24 cellular contexts compared by ENCODE assay signal in the genomic region with DNA sequence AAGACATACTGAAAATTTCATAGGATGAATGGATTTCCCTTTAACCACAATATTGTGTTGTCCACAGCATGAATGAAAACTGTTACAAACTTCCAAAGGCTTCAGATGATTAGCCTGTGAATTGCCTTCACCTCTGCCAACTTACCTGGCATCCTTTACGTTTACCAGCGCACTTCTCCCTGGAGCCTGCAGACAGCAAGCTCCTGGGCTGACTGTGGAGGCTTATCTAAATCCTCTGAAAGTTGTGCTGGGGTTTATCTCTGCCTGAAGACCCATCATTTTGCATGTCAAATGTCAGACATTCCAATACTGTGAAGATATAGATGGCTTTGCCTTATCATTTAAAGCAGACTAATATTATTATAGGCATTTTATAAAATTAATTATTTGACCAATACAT.
"Had no signal": no experiment of that assay in that cellular context is flagged by ENCODE, and none has a peak within 500 bp of the region (broad histone marks: within the 10 kb centered on the region; RNA-seq: fewer than 3 reads in every experiment).

No MANE protein-coding gene starts in this region.

- H3K4me2 ChIP-seq: hepatocyte, smooth muscle cell had no signal

- H3K27me3 ChIP-seq: hepatocyte, right atrium auricular region, right lobe of liver, stomach, testis, thyroid gland, transverse colon, upper lobe of left lung, vagina had no signal

- H2AFZ ChIP-seq: hepatocyte, parathyroid adenoma had no signal

- H3K4me1 Mint-ChIP-seq: naive thymus-derived CD4-positive, alpha-beta T cell; stimulated activated naive B cell treated with anti-CD40 and anti-IgM and Interleukin-4, amounts not matched to agents 10 μg/mL and 1 μg/mL and 100 μg/mL, for 72 hours had no signal

- ATAC-seq: mucosa of descending colon; naive thymus-derived CD4-positive, alpha-beta T cell; natural killer cell treated with Interleukin-12 subunit alpha and Interleukin-12 subunit beta and Interleukin-15 and Interleukin-18, amount 100 ng/mL, for 72 hours; psoas muscle; right lobe of liver; stimulated activated naive B cell treated with anti-CD40 and anti-IgM and Interleukin-4, amounts not matched to agents 10 μg/mL and 1 μg/mL and 100 μg/mL, for 72 hours; stimulated activated naive CD8-positive, alpha-beta T cell treated with anti-CD3 and anti-CD28 coated beads, Interleukin-15, Interleukin-2, amounts not matched to agents 100 U/mL and 50 U/mL, for 24 hours had no signal

- H3K79me2 ChIP-seq: hepatocyte, parathyroid adenoma had no signal

- H3K4me3 Mint-ChIP-seq: naive thymus-derived CD4-positive, alpha-beta T cell; natural killer cell treated with Interleukin-12 subunit alpha and Interleukin-12 subunit beta and Interleukin-15 and Interleukin-18, amount 100 ng/mL, for 72 hours; stimulated activated naive B cell treated with anti-CD40 and anti-IgM and Interleukin-4, amounts not matched to agents 10 μg/mL and 1 μg/mL and 100 μg/mL, for 72 hours had no signal

- DNase-seq: islet precursor cell; left ventricle myocardium inferior; midbrain; mucosa of descending colon; naive thymus-derived CD4-positive, alpha-beta T cell; nucleus accumbens; psoas muscle; right lobe of liver; stimulated activated CD4-positive, alpha-beta T cell treated with anti-CD3 and anti-CD28 coated beads, Interleukin-1b, Interleukin-23, amount 100 ng/mL, for 48 hours; stimulated activated CD4-positive, alpha-beta T cell treated with anti-CD3 and anti-CD28 coated beads, Interleukin-2, amount 100 ng/mL, for 48 hours; stimulated activated naive B cell treated with anti-CD40 and anti-IgM and Interleukin-4, amounts not matched to agents 10 μg/mL and 1 μg/mL and 100 μg/mL, for 72 hours; stimulated activated naive CD8-positive, alpha-beta T cell treated with anti-CD3 and anti-CD28 coated beads, Interleukin-15, Interleukin-2, amounts not matched to agents 100 U/mL and 50 U/mL, for 24 hours; stomach; testis; thyroid gland; transverse colon; upper lobe of left lung had no signal

- H3K36me3 Mint-ChIP-seq: naive thymus-derived CD4-positive, alpha-beta T cell; stimulated activated naive B cell treated with anti-CD40 and anti-IgM and Interleukin-4, amounts not matched to agents 10 μg/mL and 1 μg/mL and 100 μg/mL, for 72 hours had no signal

- H3K27ac ChIP-seq: hepatocyte, left ventricle myocardium inferior, parathyroid adenoma, psoas muscle, right atrium auricular region, right lobe of liver, stomach, testis, thyroid gland, transverse colon, upper lobe of left lung, vagina had no signal

- H3K4me3 ChIP-seq: hepatocyte, left ventricle myocardium inferior, lung, mucosa of descending colon, psoas muscle, right atrium auricular region, right lobe of liver, smooth muscle cell, stomach, testis, thyroid gland, transverse colon, upper lobe of left lung, vagina had no signal

- H3K36me3 ChIP-seq: left ventricle myocardium inferior, right atrium auricular region, right lobe of liver, stomach, thyroid gland, transverse colon, upper lobe of left lung, vagina had no signal

- H3K9me3 Mint-ChIP-seq: stimulated activated naive B cell treated with anti-CD40 and anti-IgM and Interleukin-4, amounts not matched to agents 10 μg/mL and 1 μg/mL and 100 μg/mL, for 72 hours had no signal

- H3K9ac ChIP-seq: parathyroid adenoma had no signal

- H3K27me3 Mint-ChIP-seq: naive thymus-derived CD4-positive, alpha-beta T cell; natural killer cell treated with Interleukin-12 subunit alpha and Interleukin-12 subunit beta and Interleukin-15 and Interleukin-18, amount 100 ng/mL, for 72 hours; stimulated activated naive B cell treated with anti-CD40 and anti-IgM and Interleukin-4, amounts not matched to agents 10 μg/mL and 1 μg/mL and 100 μg/mL, for 72 hours had no signal

- H3K4me1 ChIP-seq: left ventricle myocardium inferior, parathyroid adenoma, psoas muscle, right atrium auricular region, right lobe of liver, stomach, testis, thyroid gland, transverse colon, upper lobe of left lung, vagina had no signal

- H3K27ac Mint-ChIP-seq: naive thymus-derived CD4-positive, alpha-beta T cell; natural killer cell treated with Interleukin-12 subunit alpha and Interleukin-12 subunit beta and Interleukin-15 and Interleukin-18, amount 100 ng/mL, for 72 hours; stimulated activated naive B cell treated with anti-CD40 and anti-IgM and Interleukin-4, amounts not matched to agents 10 μg/mL and 1 μg/mL and 100 μg/mL, for 72 hours had no signal
